11 cellular contexts compared by ENCODE assay signal in the genomic region with DNA sequence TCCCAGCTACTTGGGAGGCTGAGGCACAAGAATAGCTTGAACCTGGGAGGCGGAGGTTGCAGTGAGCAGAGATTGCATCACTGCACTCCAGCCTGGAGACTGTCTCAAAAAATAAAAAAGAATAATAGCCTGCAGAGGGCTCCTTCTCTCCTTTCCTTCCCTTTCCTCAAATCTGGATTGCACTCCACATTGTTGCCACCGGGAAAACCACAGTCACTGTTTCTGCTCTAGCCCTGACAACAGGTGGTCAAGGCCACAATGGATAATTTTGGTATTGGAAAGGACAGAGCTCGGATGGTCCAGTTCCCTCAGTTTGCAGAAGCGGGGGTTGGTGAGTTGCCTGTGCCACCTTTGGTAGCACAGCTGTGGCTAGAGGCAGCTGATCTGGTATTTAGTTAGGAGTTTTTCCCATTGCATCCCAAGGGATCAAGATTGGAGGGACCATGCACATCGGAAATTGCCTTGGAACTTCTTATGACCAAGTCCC. TPM values are rescaled to one million over a fixed set of nuclear protein-coding genes. Genes with fewer than 3 reads are reported as not detected.
DNase-seq lines count a peak whose midpoint lies in the region; ATAC-seq and TF ChIP-seq lines count a peak whose summit lies in the region.
"Had no signal": no experiment of that assay in that cellular context is flagged by ENCODE, and none has a peak within 500 bp of the region (broad histone marks: within the 10 kb centered on the region; RNA-seq: fewer than 3 reads in every experiment).

No MANE protein-coding gene starts in this region.

- no peaks in the 10 kb centered on the region for H3K4me1 Mint-ChIP-seq in Caco-2 (ENCODE audit: low read depth, unreplicated experiment)

- H3K4me3 ChIP-seq in Caco-2 (ENCODE audit: low read depth, low read length) (no peak overlapping the region), HUES64 (ENCODE audit: low read length) (no peak overlapping the region), mammary epithelial cell (replicated peaks in 1 of 3; ENCODE audit: insufficient read depth in 1 of 3, low read depth in 2 of 3, low read length in 3 of 3) (no peak overlapping the region)
- H3K4me3 ChIP-seq in effector memory CD4-positive, alpha-beta T cell (ENCODE audit: insufficient read depth, low read depth, low read length, poor library complexity, severe bottlenecking): no peak overlapping the region

- intact Hi-C loops in Caco-2 (cut with micrococcal nuclease; ENCODE audit: unreplicated experiment): loop anchor here (1.0 to 5.0 kb wide), 4 partner anchors 113 to 317 kb away; a partner anchor contains a TSS
- intact Hi-C loops in mammary epithelial cell (cut with micrococcal nuclease): loop anchor here (10.0 kb wide), 1 partner anchor 295 kb away; no protein-coding TSS in a partner anchor

- dilution Hi-C loops in mammary epithelial cell (cut with HindIII; ENCODE audit: low sequenced_read_pairs): no loop called here

- no TSS peak for BruUV-seq in Caco-2 (replicated peaks; lab: Mats Ljungman, UMichigan)
- BruUV-seq in mammary epithelial cell (replicated peaks; lab: Mats Ljungman, UMichigan): no TSS peak

- H3K27me3 Mint-ChIP-seq in Caco-2 (ENCODE audit: insufficient read depth, unreplicated experiment): peaks cover 15% of the 10 kb centered on the region

- H3K27ac Mint-ChIP-seq in Caco-2 (ENCODE audit: unreplicated experiment): no peak overlapping the region
- H3K27ac Mint-ChIP-seq: activated CD8-positive, alpha-beta T cell treated with anti-CD3 and anti-CD28 coated beads for 36 hours; effector memory CD8-positive, alpha-beta T cell had no signal

- no peaks in the 10 kb centered on the region for H4K20me1 ChIP-seq in mammary epithelial cell (ENCODE audit: insufficient read depth, low read length)

- no peaks in the 10 kb centered on the region for H3K27me3 ChIP-seq in Caco-2 (replicated peaks; ENCODE audit: control insufficient read depth, insufficient read depth, low read length)
- H3K27me3 ChIP-seq in HUES64 (ENCODE audit: insufficient read depth, low read length): no peaks in the 10 kb centered on the region
- no peaks in the 10 kb centered on the region for H3K27me3 ChIP-seq in mammary epithelial cell (ENCODE audit: insufficient read depth, low read length)
- H3K27me3 ChIP-seq in effector memory CD4-positive, alpha-beta T cell (replicated peaks; ENCODE audit: control insufficient read depth, insufficient read depth, low read length, poor library complexity, severe bottlenecking): no peaks in the 10 kb centered on the region

- 75% methylated on average over 5 of the region's 5 CpGs for WGBS in HUES64
- WGBS in mammary epithelial cell (ENCODE audit: low coverage, missing lambda C conversion rate): 58% methylated on average over 4 of the region's 5 CpGs

- H3K9me3 Mint-ChIP-seq in Caco-2 (ENCODE audit: unreplicated experiment): no peaks in the 10 kb centered on the region
- H3K9me3 Mint-ChIP-seq: activated CD8-positive, alpha-beta T cell treated with anti-CD3 and anti-CD28 coated beads for 36 hours; effector memory CD8-positive, alpha-beta T cell had no signal

- CTCF ChIA-PET in Caco-2 (lab: Charles Lee): interaction anchor here (0.9 to 1.6 kb wide), 4 partner anchors 113 to 321 kb away, joined by 3 to 15 read pairs (median 4); a partner anchor contains a TSS
- CTCF ChIA-PET in mammary epithelial cell (lab: Charles Lee; ENCODE audit: low non-redundant PET): interaction anchor here (0.6 to 0.7 kb wide), 4 partner anchors 16 to 298 kb away, joined by 4 to 5 read pairs (median 4); no protein-coding TSS in a partner anchor

- H3K36me3 ChIP-seq in Caco-2 (ENCODE audit: control insufficient read depth, insufficient read depth, low read length) (no peaks in the 10 kb centered on the region), HUES64 (ENCODE audit: insufficient read depth, low read length) (no peaks in the 10 kb centered on the region), mammary epithelial cell (ENCODE audit: insufficient read depth, low read length) (no peaks in the 10 kb centered on the region)
- H3K36me3 ChIP-seq in effector memory CD4-positive, alpha-beta T cell (ENCODE audit: control insufficient read depth, insufficient read depth, low read length): no peaks in the 10 kb centered on the region

- H3K4me2 ChIP-seq in mammary epithelial cell (ENCODE audit: insufficient read depth, low read depth, low read length): no peak overlapping the region

- H3K36me3 Mint-ChIP-seq in Caco-2 (ENCODE audit: insufficient read depth, unreplicated experiment): no peaks in the 10 kb centered on the region

- no peaks in the 10 kb centered on the region for H3K79me2 ChIP-seq in mammary epithelial cell (ENCODE audit: insufficient read depth, low read length)

- H3K27ac ChIP-seq in HUES64 (ENCODE audit: low read depth, low read length) (peak overlapping the region; percentile 50; the same call in 1 of the 2 replicates), mammary epithelial cell (ENCODE audit: insufficient read depth, low read depth, low read length) (no peak overlapping the region)
- H3K27ac ChIP-seq in effector memory CD4-positive, alpha-beta T cell (ENCODE audit: insufficient read depth, low read length, poor library complexity, severe bottlenecking): no peak overlapping the region

- H3K9me3 ChIP-seq in Caco-2 (no peaks in the 10 kb centered on the region), HUES64 (ENCODE audit: insufficient read depth, low read depth, low read length) (no peaks in the 10 kb centered on the region), mammary epithelial cell (replicated peaks; ENCODE audit: insufficient read depth, low read length) (no peaks in the 10 kb centered on the region)
- no peaks in the 10 kb centered on the region for H3K9me3 ChIP-seq in effector memory CD4-positive, alpha-beta T cell (ENCODE audit: control insufficient read depth, low read length)

- H3K9ac ChIP-seq in HUES64 (ENCODE audit: low read depth, low read length) (no peak overlapping the region), mammary epithelial cell (ENCODE audit: insufficient read depth, low read length) (no peak overlapping the region)

- peak; percentile 54 to 64 for DNase-seq in Caco-2
- peak; percentile 40 for DNase-seq in mammary epithelial cell
- peak; percentile 55 for DNase-seq in left kidney (ENCODE audit: low read depth, low spot score)
- DNase-seq in GDM1 (lab: John Stamatoyannopoulos, UW): no peak
- DNase-seq in effector memory CD4-positive, alpha-beta T cell: no peak
- DNase-seq: activated CD8-positive, alpha-beta T cell treated with anti-CD3 and anti-CD28 coated beads for 36 hours; effector memory CD8-positive, alpha-beta T cell; NCI-H510A treated with DMSO at 0.1 percent for 48 hours had no signal

- H2AFZ ChIP-seq in mammary epithelial cell (ENCODE audit: low read depth, low read length): no peak overlapping the region

- POLR2A ChIA-PET in Caco-2 (lab: Charles Lee): no interaction called here

- H3K4me3 Mint-ChIP-seq in Caco-2 (ENCODE audit: unreplicated experiment): no peak overlapping the region
- H3K4me3 Mint-ChIP-seq: activated CD8-positive, alpha-beta T cell treated with anti-CD3 and anti-CD28 coated beads for 36 hours; effector memory CD8-positive, alpha-beta T cell had no signal

- in situ Hi-C loops in mammary epithelial cell (cut with MboI; ENCODE audit: low sequenced_read_pairs in 2 of 2): loop anchor here (5.0 to 25.0 kb wide), 3 partner anchors 153 to 423 kb away; no protein-coding TSS in a partner anchor

- peak; percentile 42 to 43 for TF ChIP-seq CTCF in Caco-2 (IDR thresholded peaks at IDR 0.05; ENCODE audit: insufficient read depth in 1 of 2, low read depth in 1 of 2, low read length in 1 of 2, severe bottlenecking in 1 of 2, unreplicated experiment in 1 of 2)
- peak in 1 of 2 donors; percentile 23 for TF ChIP-seq CTCF in mammary epithelial cell (conservative IDR thresholded peaks at IDR 0.05 in 1 of 2, IDR thresholded peaks at IDR 0.05 in 1 of 2; ENCODE audit: extremely low read depth in 1 of 2, insufficient read depth in 1 of 2, low read depth in 1 of 2, low read length in 2 of 2)

- ATAC-seq in GM18868 (IDR thresholded peaks at IDR 0.05; ENCODE audit: unreplicated experiment) (no peak), HG03457 (IDR thresholded peaks at IDR 0.05; ENCODE audit: unreplicated experiment) (no peak)
- ATAC-seq: activated CD8-positive, alpha-beta T cell treated with anti-CD3 and anti-CD28 coated beads for 36 hours; effector memory CD8-positive, alpha-beta T cell had no signal

- H3K4me1 ChIP-seq in Caco-2 (no peaks in the 10 kb centered on the region), HUES64 (ENCODE audit: insufficient read depth, low read length) (peaks cover 3% of the 10 kb centered on the region; the same call in 1 of the 2 replicates), mammary epithelial cell (ENCODE audit: insufficient read depth, low read length) (no peaks in the 10 kb centered on the region)
- no peaks in the 10 kb centered on the region for H3K4me1 ChIP-seq in effector memory CD4-positive, alpha-beta T cell (ENCODE audit: control insufficient read depth, insufficient read depth, low read length, poor library complexity, severe bottlenecking)

RNA-seq across cellular contexts. Expression of a gene that starts 44.7 kb away (rescaled TPM):
- total RNA-seq in Caco-2 (2022): not detected in 2 replicates
- polyA plus RNA-seq in HUES64 (2013, experiment 1 of 2): not detected
- not detected for polyA plus RNA-seq in HUES64 (2013, experiment 2 of 2)
- total RNA-seq in mammary epithelial cell: not detected
- polyA plus RNA-seq in mammary epithelial cell: not detected
- not detected for polyA minus RNA-seq in mammary epithelial cell
- total RNA-seq: activated CD8-positive, alpha-beta T cell treated with anti-CD3 and anti-CD28 coated beads for 36 hours had no signal

RNA-seq across cellular contexts. Expression of a gene that starts 52.8 kb away (rescaled TPM):
- total RNA-seq in Caco-2 (2022) (14.2 and 15.2 TPM in 2 replicates), mammary epithelial cell (10 to 100 TPM in 1 of 2 donors, 1 to 10 TPM in 1; 3.3 to 15.1 TPM)
- polyA plus RNA-seq in HUES64 (2013, experiment 1 of 2): 17.7 TPM
- 14.6 TPM for polyA plus RNA-seq in HUES64 (2013, experiment 2 of 2)
- 17.9 TPM for polyA plus RNA-seq in mammary epithelial cell
- polyA minus RNA-seq in mammary epithelial cell: 22.7 TPM

Comparison
In these comparisons a context has a peak if more than half of its experiments do, and no peak if none do; other contexts are left out.
1. DNase-seq: peak in Caco-2 (2 of 2), mammary epithelial cell (single experiment) and left kidney (single experiment); none in GDM1 (single experiment) and effector memory CD4-positive, alpha-beta T cell (0 of 3).